30 cellular contexts compared by ENCODE assay signal in the genomic region with DNA sequence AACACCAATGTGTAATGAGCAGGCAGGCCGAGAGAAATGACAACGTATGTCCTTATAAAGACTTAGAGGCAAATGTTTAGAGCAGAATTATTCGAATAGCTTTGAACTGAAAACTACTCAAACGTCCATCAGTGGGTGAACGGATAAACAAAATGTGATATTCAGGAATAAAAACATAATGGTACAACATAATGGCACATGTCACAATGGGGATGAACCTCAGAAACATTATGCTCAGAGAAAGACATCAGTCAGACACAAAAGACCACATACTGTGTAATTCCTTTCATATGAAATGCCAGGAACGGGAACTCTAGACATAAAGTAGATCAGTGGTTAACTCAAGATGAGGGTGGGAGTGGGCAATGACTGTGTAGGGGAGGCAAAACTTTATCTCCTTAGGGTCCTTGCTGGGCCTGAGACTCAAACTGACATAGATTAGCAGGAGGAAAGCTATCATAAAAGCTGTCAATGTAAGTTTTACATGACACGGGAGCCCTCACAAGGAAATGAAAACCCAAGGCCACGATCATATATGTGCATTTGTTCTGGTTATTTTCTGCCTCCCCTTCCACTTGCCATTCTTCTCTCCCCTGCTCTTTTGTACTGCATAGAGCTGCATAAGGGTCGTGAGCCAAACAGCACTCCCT.
"Had no signal": no experiment of that assay in that cellular context is flagged by ENCODE, and none has a peak within 500 bp of the region (broad histone marks: within the 10 kb centered on the region; RNA-seq: fewer than 3 reads in every experiment).

No MANE protein-coding gene starts in this region.

- H3K4me3 Mint-ChIP-seq: activated CD8-positive, alpha-beta T cell treated with anti-CD3 and anti-CD28 coated beads for 36 hours; activated T-cell treated with anti-CD3 and anti-CD28 coated beads, Interleukin-2, amount 50 U/mL, for 4 hours; activated T-helper 17 cell treated with anti-CD3 and anti-CD28 coated beads, Interleukin-2, amount 50 U/mL, for 72 hours; endodermal cell; natural killer cell treated with Interleukin-12 subunit alpha and Interleukin-12 subunit beta and Interleukin-15 and Interleukin-18, amount 100 ng/mL, for 72 hours had no signal

- H3K79me2 ChIP-seq: parathyroid adenoma had no signal

- H3K4me1 ChIP-seq: testis had no signal

- H3K27ac Mint-ChIP-seq: activated CD8-positive, alpha-beta T cell treated with anti-CD3 and anti-CD28 coated beads for 36 hours; activated T-helper 17 cell treated with anti-CD3 and anti-CD28 coated beads, Interleukin-2, amount 50 U/mL, for 72 hours; endodermal cell; natural killer cell treated with Interleukin-12 subunit alpha and Interleukin-12 subunit beta and Interleukin-15 and Interleukin-18, amount 100 ng/mL, for 72 hours; T-helper 17 cell had no signal

- H3K9me3 Mint-ChIP-seq: activated T-cell treated with anti-CD3 and anti-CD28 coated beads, Interleukin-2, amount 50 U/mL, for 4 hours; activated T-helper 17 cell treated with anti-CD3 and anti-CD28 coated beads, Interleukin-2, amount 50 U/mL, for 72 hours; natural killer cell treated with Interleukin-12 subunit alpha and Interleukin-12 subunit beta and Interleukin-15 and Interleukin-18, amount 100 ng/mL, for 72 hours had no signal

- H3K27ac ChIP-seq: brain microvascular endothelial cell, heart right ventricle, left lung, parathyroid adenoma, psoas muscle, testis, transverse colon, WERI-Rb-1 had no signal

- H3K9me3 ChIP-seq: psoas muscle, testis had no signal

- DNase-seq: activated CD4-positive, alpha-beta T cell treated with anti-CD3 and anti-CD28 coated beads, Interleukin-2, amount 50 U/mL, for 1 hour; activated CD4-positive, CD25-positive, alpha-beta regulatory T cell treated with anti-CD3 and anti-CD28 coated beads, Interleukin-2, amount 50 U/mL, for 72 hours; activated CD8-positive, alpha-beta T cell treated with anti-CD3 and anti-CD28 coated beads for 36 hours; activated gamma-delta T cell treated with Interleukin-2 at 50 U/mL for 16 hours; activated naive CD4-positive, alpha-beta T cell treated with anti-CD3 and anti-CD28 coated beads, Interleukin-2, amount 50 U/mL, for 16 hours; activated T-cell treated with anti-CD3 and anti-CD28 coated beads, Interleukin-2, amount 50 U/mL, for 4 hours; amniotic stem cell; brain microvascular endothelial cell; caudate nucleus; foreskin fibroblast; heart right ventricle; left lung; mesendoderm; occipital lobe; psoas muscle; stimulated activated CD4-positive, alpha-beta T cell treated with anti-CD3 and anti-CD28 coated beads, Interleukin-15, amount 100 ng/mL, for 24 hours; stimulated activated CD4-positive, alpha-beta T cell treated with anti-CD3 and anti-CD28 coated beads, Interleukin-2, amount 100 ng/mL, for 24 hours; stimulated activated naive CD4-positive, alpha-beta T cell treated with Interleukin-2 at 50 U/mL for 16 hours; T-helper 17 cell; T1000; testis; WERI-Rb-1 had no signal

- H3K27me3 ChIP-seq: brain microvascular endothelial cell, heart right ventricle, left lung, testis, transverse colon had no signal

- H3K4me3 ChIP-seq: heart right ventricle, left lung, lung, mucosa of descending colon, psoas muscle, testis, transverse colon had no signal

- H3K27me3 Mint-ChIP-seq: activated CD8-positive, alpha-beta T cell treated with anti-CD3 and anti-CD28 coated beads for 36 hours; activated T-helper 17 cell treated with anti-CD3 and anti-CD28 coated beads, Interleukin-2, amount 50 U/mL, for 72 hours; natural killer cell treated with Interleukin-12 subunit alpha and Interleukin-12 subunit beta and Interleukin-15 and Interleukin-18, amount 100 ng/mL, for 72 hours; T-helper 17 cell had no signal

- H3K36me3 ChIP-seq: brain microvascular endothelial cell, heart right ventricle, left lung, transverse colon, WERI-Rb-1 had no signal

- H2AFZ ChIP-seq: parathyroid adenoma had no signal

- ATAC-seq: activated CD8-positive, alpha-beta T cell treated with anti-CD3 and anti-CD28 coated beads for 36 hours; activated T-cell treated with anti-CD3 and anti-CD28 coated beads, Interleukin-2, amount 50 U/mL, for 4 hours; activated T-helper 17 cell treated with anti-CD3 and anti-CD28 coated beads, Interleukin-2, amount 50 U/mL, for 72 hours; esophagus mucosa; heart right ventricle; left lung; natural killer cell treated with Interleukin-12 subunit alpha and Interleukin-12 subunit beta and Interleukin-15 and Interleukin-18, amount 100 ng/mL, for 72 hours; psoas muscle; T-helper 17 cell had no signal

- H3K9ac ChIP-seq: parathyroid adenoma had no signal
